ENCODE assay signal across 8 cellular contexts in genomic region chr13:60397693-60398437, GRCh38. TPM values are rescaled to one million over a fixed set of nuclear protein-coding genes. Genes with fewer than 3 reads are reported as not detected.
DNase-seq lines count a peak whose midpoint lies in the region; ATAC-seq and TF ChIP-seq lines count a peak whose summit lies in the region.

No MANE protein-coding gene starts in this region.

- WGBS in esophagus muscularis mucosa: 0% methylated on average over 32 of the region's 45 CpGs

- H3K27me3 ChIP-seq in esophagus muscularis mucosa (no peaks in the 10 kb centered on the region), muscle layer of duodenum (ENCODE audit: low read depth, low read length) (no peaks in the 10 kb centered on the region)

- no peak for TF ChIP-seq POLR2A in esophagus muscularis mucosa (IDR thresholded peaks at IDR 0.05; ENCODE audit: low read depth)

- TF ChIP-seq EP300 in esophagus muscularis mucosa (IDR thresholded peaks at IDR 0.05): no peak

- H3K27ac ChIP-seq in esophagus muscularis mucosa (replicated peaks in 1 of 4) (peak overlapping the region; percentile 97 to 99 (median 99)), muscle layer of duodenum (ENCODE audit: low read length) (peak overlapping the region; percentile 91)

- no peaks in the 10 kb centered on the region for H3K9me3 ChIP-seq in esophagus muscularis mucosa
- H3K9me3 ChIP-seq in muscle layer of duodenum (ENCODE audit: control insufficient read depth in 1 of 2, low read length in 2 of 2): no peaks in the 10 kb centered on the region

- ATAC-seq in GM18519 (IDR thresholded peaks at IDR 0.05; ENCODE audit: low FRiP score, unreplicated experiment) (peak; percentile 12), HG03039 (IDR thresholded peaks at IDR 0.05; ENCODE audit: unreplicated experiment) (peak; percentile 30)

- no peaks in the 10 kb centered on the region for H3K36me3 ChIP-seq in esophagus muscularis mucosa
- H3K36me3 ChIP-seq in muscle layer of duodenum (ENCODE audit: control insufficient read depth in 1 of 2, insufficient read depth in 2 of 2, low read length in 2 of 2): peaks cover 0 to 7% of the 10 kb centered on the region in 2 donors

- peaks cover 11 to 36% (median 30%) of the 10 kb centered on the region in 4 donors for H3K4me1 ChIP-seq in esophagus muscularis mucosa
- peaks cover 16 to 19% of the 10 kb centered on the region in 2 donors for H3K4me1 ChIP-seq in muscle layer of duodenum (ENCODE audit: control insufficient read depth in 1 of 2, insufficient read depth in 2 of 2, low read length in 2 of 2)

- TF ChIP-seq CTCF in AG10803 (conservative IDR thresholded peaks at IDR 0.05; ENCODE audit: low read length) (no peak), esophagus muscularis mucosa (IDR thresholded peaks at IDR 0.05) (no peak)

- DNase-seq in AG10803 (ENCODE audit: low read depth) (peak; percentile 72), NCI-H526 (lab: John Stamatoyannopoulos, UW) (peak; percentile 48 to 87), activated T-cell treated with anti-CD3 and anti-CD28 coated beads for 24 hours (ENCODE audit: low read depth) (peak; percentile 30), esophagus muscularis mucosa (ENCODE audit: extremely low spot score) (peak; percentile 92), stromal cell of bone marrow (ENCODE audit: low read depth) (peak; percentile 32)

- intact Hi-C loops in esophagus muscularis mucosa (cut with DNase I): no loop called here

- H3K4me3 ChIP-seq in AG10803 (ENCODE audit: low read length): peak overlapping the region; percentile 67
- peak overlapping the region; percentile 84 to 89 (median 86) for H3K4me3 ChIP-seq in esophagus muscularis mucosa
- peak overlapping the region; percentile 76 to 99 for H3K4me3 ChIP-seq in muscle layer of duodenum (ENCODE audit: low read depth in 1 of 2, low read length in 2 of 2)

RNA-seq across cellular contexts. Expression of gene TDRD3, which starts 0.8 kb away (rescaled TPM):
- total RNA-seq in esophagus muscularis mucosa: 10 to 100 TPM; 16.1 to 35.3 (median 23.0) TPM

Comparison
In these comparisons a context has a peak if more than half of its experiments do, and no peak if none do; other contexts are left out.
1. Peak in every context shown above with its lines: DNase-seq, ATAC-seq, H3K4me3 ChIP-seq and H3K27ac ChIP-seq.
2. DNase-seq: peak in every context shown above with its lines; median percentile 92 in esophagus muscularis mucosa; 72 in AG10803; 68 in NCI-H526; 32 in stromal cell of bone marrow; 30 in activated T-cell treated with anti-CD3 and anti-CD28 coated beads for 24 hours.